8 cellular contexts compared by ENCODE assay signal in the genomic region with DNA sequence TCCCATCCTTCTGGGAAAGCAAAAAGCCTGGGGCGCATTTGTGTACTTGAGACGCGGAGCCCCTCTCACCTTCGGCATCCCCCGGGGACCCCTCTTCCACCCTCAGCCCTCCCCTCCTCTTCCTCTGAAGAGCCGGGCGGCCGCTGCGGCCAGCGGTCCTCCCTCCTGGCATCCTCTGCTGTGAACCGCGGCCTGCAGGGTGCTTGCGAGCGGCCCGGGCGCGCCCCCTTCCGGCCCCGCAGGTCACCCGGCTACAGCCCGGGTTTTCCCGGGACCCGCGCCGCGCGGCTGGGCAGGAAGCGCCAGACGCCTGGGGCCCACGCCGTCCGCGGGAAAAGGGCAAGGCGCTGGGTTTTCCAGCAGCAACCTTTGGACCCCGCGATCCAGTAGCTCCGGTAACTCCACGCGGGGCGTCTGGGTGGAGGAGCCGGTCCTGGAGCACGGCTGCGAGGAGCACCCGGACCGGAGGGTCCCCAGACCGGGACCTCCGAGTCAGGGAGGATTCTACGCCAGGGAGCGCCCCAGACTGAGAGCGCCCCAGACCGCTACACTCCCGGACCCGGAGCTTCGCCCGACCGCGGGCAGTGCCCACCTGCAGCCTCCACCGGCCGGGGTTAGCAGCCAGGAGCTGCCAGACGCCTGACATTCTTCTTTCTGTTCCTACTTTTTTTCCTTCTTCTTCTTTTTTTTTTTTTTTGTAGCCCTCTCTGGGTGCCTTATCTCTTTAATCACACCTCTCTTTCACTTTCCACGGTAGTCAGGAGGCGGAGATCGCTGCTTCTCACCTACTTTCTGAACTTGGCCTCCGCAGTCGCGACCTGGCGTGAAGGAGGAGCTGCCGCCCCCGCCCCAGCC. TPM values are rescaled to one million over a fixed set of nuclear protein-coding genes. Genes with fewer than 3 reads are reported as not detected.
DNase-seq lines count a peak whose midpoint lies in the region; ATAC-seq, FAIRE-seq and TF ChIP-seq lines count a peak whose summit lies in the region.

A gene with protein sequence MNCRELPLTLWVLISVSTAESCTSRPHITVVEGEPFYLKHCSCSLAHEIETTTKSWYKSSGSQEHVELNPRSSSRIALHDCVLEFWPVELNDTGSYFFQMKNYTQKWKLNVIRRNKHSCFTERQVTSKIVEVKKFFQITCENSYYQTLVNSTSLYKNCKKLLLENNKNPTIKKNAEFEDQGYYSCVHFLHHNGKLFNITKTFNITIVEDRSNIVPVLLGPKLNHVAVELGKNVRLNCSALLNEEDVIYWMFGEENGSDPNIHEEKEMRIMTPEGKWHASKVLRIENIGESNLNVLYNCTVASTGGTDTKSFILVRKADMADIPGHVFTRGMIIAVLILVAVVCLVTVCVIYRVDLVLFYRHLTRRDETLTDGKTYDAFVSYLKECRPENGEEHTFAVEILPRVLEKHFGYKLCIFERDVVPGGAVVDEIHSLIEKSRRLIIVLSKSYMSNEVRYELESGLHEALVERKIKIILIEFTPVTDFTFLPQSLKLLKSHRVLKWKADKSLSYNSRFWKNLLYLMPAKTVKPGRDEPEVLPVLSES (plus strand): TSS at position 271 of the 855 bp plus-strand sequence. CDS start 6,865 bp downstream, outside the sequence.

- H2AFZ ChIP-seq in neural cell (ENCODE audit: low read depth, low read length) = no peak within 1 kb of the TSS

- intact Hi-C loops in CD4-positive, alpha-beta memory T cell (cut with micrococcal nuclease) = loop anchor here (1.0 to 10.0 kb wide), 8 partner anchors 12 to 653 kb away; no protein-coding TSS in a partner anchor
- intact Hi-C loops in activated T-helper 1 cell treated with anti-CD3 and anti-CD28 coated beads, Interleukin-12 subunit alpha, Interleukin-12 subunit beta, Interleukin-2, Interleukin-4 antibody, amounts not matched to agents 30 ng/mL and 10 ng/mL and 1 ng/mL, durations not matched to agents 14 hours and 24 hours and 36 hours (cut with micrococcal nuclease) = loop anchor here (1.0 to 5.0 kb wide), 10 partner anchors 11 to 473 kb away; no protein-coding TSS in a partner anchor

- peak within 1 kb of the TSS; percentile 80 to 81 for H3K4me3 ChIP-seq in CD4-positive, alpha-beta memory T cell (ENCODE audit: low read length in 2 of 2)
- peak within 1 kb of the TSS; percentile 86 for H3K4me3 ChIP-seq in fibroblast of pulmonary artery (replicated peaks; ENCODE audit: low read depth, low read length)
- peak within 1 kb of the TSS; percentile 73 for H3K4me3 ChIP-seq in neural cell (ENCODE audit: low read length)

- peak within 1 kb of the TSS; percentile 44 for H3K4me2 ChIP-seq in neural cell (ENCODE audit: low read length)

- H3K27me3 Mint-ChIP-seq in CD4-positive, alpha-beta memory T cell = no peaks in the 10 kb centered on the region
- H3K27me3 Mint-ChIP-seq in activated T-helper 1 cell treated with anti-CD3 and anti-CD28 coated beads, Interleukin-12 subunit alpha, Interleukin-12 subunit beta, Interleukin-2, Interleukin-4 antibody, amounts not matched to agents 30 ng/mL and 10 ng/mL and 1 ng/mL, durations not matched to agents 14 hours and 24 hours and 36 hours (ENCODE audit: insufficient read depth) = no peaks in the 10 kb centered on the region
- H3K27me3 Mint-ChIP-seq in stimulated activated naive CD8-positive, alpha-beta T cell treated with anti-CD3 and anti-CD28 coated beads, Interleukin-15, Interleukin-2, amounts not matched to agents 100 ng/mL and 50 ng/mL, for 24 hours = no peaks in the 10 kb centered on the region

- peak within 1 kb of the TSS; percentile 93 to 98 (median 96) for H3K27ac Mint-ChIP-seq in CD4-positive, alpha-beta memory T cell
- H3K27ac Mint-ChIP-seq in activated T-helper 1 cell treated with anti-CD3 and anti-CD28 coated beads, Interleukin-12 subunit alpha, Interleukin-12 subunit beta, Interleukin-2, Interleukin-4 antibody, amounts not matched to agents 30 ng/mL and 10 ng/mL and 1 ng/mL, durations not matched to agents 14 hours and 24 hours and 36 hours = peak within 1 kb of the TSS; percentile 96
- H3K27ac Mint-ChIP-seq in stimulated activated naive CD8-positive, alpha-beta T cell treated with anti-CD3 and anti-CD28 coated beads, Interleukin-15, Interleukin-2, amounts not matched to agents 100 ng/mL and 50 ng/mL, for 24 hours = peak within 1 kb of the TSS; percentile 93

- TF ChIP-seq CTCF in fibroblast of pulmonary artery (IDR thresholded peaks at IDR 0.05; ENCODE audit: low read length, missing control alignments) = peak; percentile 25
- peak; percentile 84 for TF ChIP-seq CTCF in neural cell (IDR thresholded peaks at IDR 0.05; ENCODE audit: poor library complexity, severe bottlenecking)

- peak; percentile 88 for ATAC-seq in HG03442 (IDR thresholded peaks at IDR 0.05; ENCODE audit: unreplicated experiment)

- TF ChIP-seq EP300 in neural cell (conservative IDR thresholded peaks at IDR 0.05; ENCODE audit: poor library complexity, severe bottlenecking) = peak; percentile 19

- DNase-seq in CD4-positive, alpha-beta memory T cell = peak; percentile 63 to 72 (median 67)
- peak; percentile 28 for DNase-seq in GM19239 (ENCODE audit: insufficient read length, low spot score)
- peak; percentile 71 for DNase-seq in activated T-helper 1 cell treated with anti-CD3 and anti-CD28 coated beads, Interleukin-12 subunit alpha, Interleukin-12 subunit beta, Interleukin-2, Interleukin-4 antibody, amounts not matched to agents 30 ng/mL and 10 ng/mL and 1 ng/mL, durations not matched to agents 14 hours and 24 hours and 36 hours (ENCODE audit: low spot score)
- DNase-seq in fibroblast of pulmonary artery (ENCODE audit: low read depth) = peak; percentile 80

- H3F3A ChIP-seq in neural cell (ENCODE audit: insufficient read depth, low read length, poor library complexity, severe bottlenecking) = no peaks in the 10 kb centered on the region

- H3K27me3 ChIP-seq in CD4-positive, alpha-beta memory T cell (ENCODE audit: insufficient read depth, low read length) = no peaks in the 10 kb centered on the region
- H3K27me3 ChIP-seq in neural cell (ENCODE audit: insufficient read depth, low read depth, low read length) = peaks cover 23% of the 10 kb centered on the region

- H3K4me1 ChIP-seq in CD4-positive, alpha-beta memory T cell (ENCODE audit: insufficient read depth, low read length) = peaks cover 46% of the 10 kb centered on the region

- POLR2A ChIA-PET in CD4-positive, alpha-beta memory T cell (lab: Charles Lee; ENCODE audit: partially characterized antibody) = interaction anchor here (0.6 to 4.7 kb wide), 9 partner anchors 12 to 1754 kb away, joined by 3 to 27 read pairs (median 3); a partner anchor contains a TSS

- H3K9me3 Mint-ChIP-seq in CD4-positive, alpha-beta memory T cell = no peaks in the 10 kb centered on the region
- H3K9me3 Mint-ChIP-seq in activated T-helper 1 cell treated with anti-CD3 and anti-CD28 coated beads, Interleukin-12 subunit alpha, Interleukin-12 subunit beta, Interleukin-2, Interleukin-4 antibody, amounts not matched to agents 30 ng/mL and 10 ng/mL and 1 ng/mL, durations not matched to agents 14 hours and 24 hours and 36 hours = no peaks in the 10 kb centered on the region
- no peaks in the 10 kb centered on the region for H3K9me3 Mint-ChIP-seq in stimulated activated naive CD8-positive, alpha-beta T cell treated with anti-CD3 and anti-CD28 coated beads, Interleukin-15, Interleukin-2, amounts not matched to agents 100 ng/mL and 50 ng/mL, for 24 hours

- peak within 1 kb of the TSS; percentile 34 for H3K9ac ChIP-seq in neural cell (ENCODE audit: low read length)

- no peaks in the 10 kb centered on the region for H3K36me3 ChIP-seq in CD4-positive, alpha-beta memory T cell (ENCODE audit: insufficient read depth, low read length)
- H3K36me3 ChIP-seq in neural cell (ENCODE audit: insufficient read depth, low read length) = no peaks in the 10 kb centered on the region

- FAIRE-seq in GM19239 (lab: Jason Lieb, UNC) = peak; percentile 60

- no peaks in the 10 kb centered on the region for H4K20me1 ChIP-seq in neural cell (ENCODE audit: insufficient read depth)

- no peaks in the 10 kb centered on the region for H3K79me2 ChIP-seq in neural cell (replicated peaks; ENCODE audit: insufficient read depth, low read length)

- H3K27ac ChIP-seq in CD4-positive, alpha-beta memory T cell (ENCODE audit: low read depth, low read length) = peak within 1 kb of the TSS; percentile 85
- no peak within 1 kb of the TSS for H3K27ac ChIP-seq in neural cell (ENCODE audit: low read length)

- peaks cover 30 to 46% (median 38%) of the 10 kb centered on the region in 4 donors for H3K4me1 Mint-ChIP-seq in CD4-positive, alpha-beta memory T cell
- peaks cover 47% of the 10 kb centered on the region for H3K4me1 Mint-ChIP-seq in activated T-helper 1 cell treated with anti-CD3 and anti-CD28 coated beads, Interleukin-12 subunit alpha, Interleukin-12 subunit beta, Interleukin-2, Interleukin-4 antibody, amounts not matched to agents 30 ng/mL and 10 ng/mL and 1 ng/mL, durations not matched to agents 14 hours and 24 hours and 36 hours (ENCODE audit: low read depth)
- H3K4me1 Mint-ChIP-seq in stimulated activated naive CD8-positive, alpha-beta T cell treated with anti-CD3 and anti-CD28 coated beads, Interleukin-15, Interleukin-2, amounts not matched to agents 100 ng/mL and 50 ng/mL, for 24 hours (ENCODE audit: low read depth) = peaks cover 59% of the 10 kb centered on the region

- TF ChIP-seq RAD21 in neural cell (conservative IDR thresholded peaks at IDR 0.05) = peak; percentile 67

- peak within 1 kb of the TSS; percentile 94 to 99 (median 98) for H3K4me3 Mint-ChIP-seq in CD4-positive, alpha-beta memory T cell
- H3K4me3 Mint-ChIP-seq in activated T-helper 1 cell treated with anti-CD3 and anti-CD28 coated beads, Interleukin-12 subunit alpha, Interleukin-12 subunit beta, Interleukin-2, Interleukin-4 antibody, amounts not matched to agents 30 ng/mL and 10 ng/mL and 1 ng/mL, durations not matched to agents 14 hours and 24 hours and 36 hours = peak within 1 kb of the TSS; percentile 97
- peak within 1 kb of the TSS; percentile 94 for H3K4me3 Mint-ChIP-seq in stimulated activated naive CD8-positive, alpha-beta T cell treated with anti-CD3 and anti-CD28 coated beads, Interleukin-15, Interleukin-2, amounts not matched to agents 100 ng/mL and 50 ng/mL, for 24 hours

- H3K9me2 ChIP-seq in neural cell (ENCODE audit: insufficient read depth, low read length) = no peaks in the 10 kb centered on the region

- peaks cover 0 to 8% of the 10 kb centered on the region in 2 donors for H3K36me3 Mint-ChIP-seq in CD4-positive, alpha-beta memory T cell
- peaks cover 25% of the 10 kb centered on the region for H3K36me3 Mint-ChIP-seq in activated T-helper 1 cell treated with anti-CD3 and anti-CD28 coated beads, Interleukin-12 subunit alpha, Interleukin-12 subunit beta, Interleukin-2, Interleukin-4 antibody, amounts not matched to agents 30 ng/mL and 10 ng/mL and 1 ng/mL, durations not matched to agents 14 hours and 24 hours and 36 hours (ENCODE audit: low read depth)
- H3K36me3 Mint-ChIP-seq in stimulated activated naive CD8-positive, alpha-beta T cell treated with anti-CD3 and anti-CD28 coated beads, Interleukin-15, Interleukin-2, amounts not matched to agents 100 ng/mL and 50 ng/mL, for 24 hours (ENCODE audit: low read depth) = peaks cover 27% of the 10 kb centered on the region

- CTCF ChIA-PET in CD4-positive, alpha-beta memory T cell (lab: Charles Lee; ENCODE audit: partially characterized antibody) = interaction anchor here (0.7 to 6.3 kb wide), 24 partner anchors 10 to 341 kb away, joined by 3 to 71 read pairs (median 4); no protein-coding TSS in a partner anchor

- no peaks in the 10 kb centered on the region for H3K9me3 ChIP-seq in CD4-positive, alpha-beta memory T cell (ENCODE audit: control insufficient read depth in 1 of 2, low read length in 2 of 2)
- no peaks in the 10 kb centered on the region for H3K9me3 ChIP-seq in neural cell (ENCODE audit: low read length)

RNA-seq across cellular contexts. Expression of the gene that starts here (rescaled TPM):
- total RNA-seq in CD4-positive, alpha-beta memory T cell = 10 to 100 TPM in 1 of 2 experiments, 1 to 10 TPM in 1; 9.5 to 11.0 TPM
- 10 to 100 TPM; 12.4 to 18.4 TPM for polyA plus RNA-seq in CD4-positive, alpha-beta memory T cell
- polyA plus RNA-seq in PFSK-1 (2012; ENCODE audit: insufficient read length, low read depth) = 14.0 TPM
- 57.8 and 61.3 TPM in 2 replicates for total RNA-seq in activated T-helper 1 cell treated with anti-CD3 and anti-CD28 coated beads, Interleukin-12 subunit alpha, Interleukin-12 subunit beta, Interleukin-2, Interleukin-4 antibody, amounts not matched to agents 30 ng/mL and 10 ng/mL and 1 ng/mL, durations not matched to agents 14 hours and 24 hours and 36 hours
- polyA plus RNA-seq in neural cell = 0.09 TPM in 1 of 2 replicates, not detected in the other
- polyA minus RNA-seq in neural cell = not detected in 2 replicates

Comparison
In these comparisons a context has a peak if more than half of its experiments do, and no peak if none do; other contexts are left out.
1. RNA of the gene that starts here (polyA plus RNA-seq): 12.4 to 18.4 TPM in CD4-positive, alpha-beta memory T cell; 0.09 TPM in neural cell; every median in the first group is over 10 times any median in the second.
2. DNase-seq: peak in every context shown above with its lines; median percentile 80 in fibroblast of pulmonary artery; 71 in activated T-helper 1 cell treated with anti-CD3 and anti-CD28 coated beads, Interleukin-12 subunit alpha, Interleukin-12 subunit beta, Interleukin-2, Interleukin-4 antibody, amounts not matched to agents 30 ng/mL and 10 ng/mL and 1 ng/mL, durations not matched to agents 14 hours and 24 hours and 36 hours; 67 in CD4-positive, alpha-beta memory T cell; 28 in GM19239.
3. Peak in every context shown above with its lines, with median percentiles within 50 percentile points of each other: H3K4me3 ChIP-seq, H3K27ac Mint-ChIP-seq and H3K4me3 Mint-ChIP-seq.